15 cellular contexts compared by ENCODE assay signal in the genomic region with DNA sequence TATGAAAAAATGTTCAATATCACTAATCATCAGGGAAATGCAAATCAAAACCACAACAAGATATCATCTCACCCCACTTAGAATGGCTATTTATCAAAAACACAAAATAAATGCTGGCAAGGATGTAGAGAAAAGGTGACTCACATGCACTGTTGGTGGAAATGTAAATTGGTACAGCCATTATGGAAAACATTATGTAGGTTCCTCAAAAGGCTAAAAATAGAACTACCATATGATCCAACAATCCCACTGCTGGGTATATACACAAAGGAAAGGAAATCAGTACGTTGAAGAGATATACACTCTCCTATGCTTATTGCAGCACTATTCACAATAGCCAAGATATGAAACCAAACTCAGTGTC. TPM values are rescaled to one million over a fixed set of nuclear protein-coding genes. Genes with fewer than 3 reads are reported as not detected.
A peak's percentile ranks its signal among the peaks of the same experiment; 100 is the strongest.
DNase-seq lines count a peak whose midpoint lies in the region; ATAC-seq, FAIRE-seq and TF ChIP-seq lines count a peak whose summit lies in the region.
"Had no signal": no experiment of that assay in that cellular context is flagged by ENCODE, and none has a peak within 500 bp of the region (broad histone marks: within the 10 kb centered on the region; RNA-seq: fewer than 3 reads in every experiment).

No MANE protein-coding gene starts in this region.

- H3K4me1 ChIP-seq in ACC112 (ENCODE audit: control insufficient read depth, insufficient read depth, low read length, unreplicated experiment) (peaks cover 16% of the 10 kb centered on the region), lower lobe of right lung (peaks cover 22% of the 10 kb centered on the region)
- H3K4me1 ChIP-seq: breast epithelium, vagina had no signal

- DNase-seq in M059J (ENCODE audit: low read depth) (peak; percentile 60), bronchial epithelial cell (ENCODE audit: low read depth) (peak; percentile 33), lower lobe of right lung (no peak), LoVo (ENCODE audit: low spot score) (no peak), NCI-H146 (lab: John Stamatoyannopoulos, UW) (no peak)
- DNase-seq: activated T-cell treated with anti-CD3 and anti-CD28 coated beads, Interleukin-2, amount 50 U/mL, for 24 hours; GDM1; naive thymus-derived CD4-positive, alpha-beta T cell; NCI-H510A had no signal

- no peaks in the 10 kb centered on the region for H3K9me3 ChIP-seq in lower lobe of right lung
- H3K9me3 ChIP-seq: breast epithelium, esophagus muscularis mucosa, vagina had no signal

- TF ChIP-seq CTCF in bronchial epithelial cell (IDR thresholded peaks at IDR 0.05; ENCODE audit: insufficient read depth, low read length, severe bottlenecking) (no peak), lower lobe of right lung (IDR thresholded peaks at IDR 0.05) (no peak)

- ATAC-seq in lower lobe of right lung (peak in 1 of 2 donors; percentile 24), GM21723 (IDR thresholded peaks at IDR 0.05; ENCODE audit: unreplicated experiment) (no peak), HG02798 (IDR thresholded peaks at IDR 0.05; ENCODE audit: poor library complexity, unreplicated experiment) (no peak)
- ATAC-seq: naive thymus-derived CD4-positive, alpha-beta T cell had no signal

- H2AFZ ChIP-seq in ACC112 (ENCODE audit: low read length, unreplicated experiment), result no peak overlapping the region

- H3K79me2 ChIP-seq in ACC112 (ENCODE audit: control insufficient read depth, insufficient read depth, low read length, unreplicated experiment), result no peaks in the 10 kb centered on the region

- peak overlapping the region; percentile 50 for H3K4me3 ChIP-seq in ACC112 (ENCODE audit: low read depth, low read length)
- H3K4me3 ChIP-seq in bronchial epithelial cell (ENCODE audit: low read depth, low read length), result no peak overlapping the region
- H3K4me3 ChIP-seq in lower lobe of right lung, result no peak overlapping the region
- H3K4me3 ChIP-seq: breast epithelium, esophagus muscularis mucosa, vagina had no signal

- FAIRE-seq in bronchial epithelial cell (lab: Jason Lieb, UNC), result no peak

- H3K36me3 ChIP-seq in ACC112 (ENCODE audit: insufficient read depth, low read length), result no peaks in the 10 kb centered on the region
- no peaks in the 10 kb centered on the region for H3K36me3 ChIP-seq in bronchial epithelial cell (ENCODE audit: control insufficient read depth, insufficient read depth, low read length)
- H3K36me3 ChIP-seq in lower lobe of right lung, result no peaks in the 10 kb centered on the region
- H3K36me3 ChIP-seq: breast epithelium, esophagus muscularis mucosa, vagina had no signal

- intact Hi-C loops in lower lobe of right lung (cut with DNase I), result no loop called here

- H3K27me3 ChIP-seq in ACC112 (ENCODE audit: insufficient read depth, low read length), result no peaks in the 10 kb centered on the region
- no peaks in the 10 kb centered on the region for H3K27me3 ChIP-seq in bronchial epithelial cell (ENCODE audit: control insufficient read depth, insufficient read depth, low read length)
- H3K27me3 ChIP-seq in lower lobe of right lung (ENCODE audit: low read depth), result no peaks in the 10 kb centered on the region
- H3K27me3 ChIP-seq: breast epithelium, esophagus muscularis mucosa, vagina had no signal

- H3K27ac ChIP-seq in ACC112 (ENCODE audit: low read depth, low read length) (peak overlapping the region; percentile 78), lower lobe of right lung (peak overlapping the region; percentile 53)
- H3K27ac ChIP-seq: vagina had no signal

RNA-seq across cellular contexts. Expression of a gene that starts 50.2 kb away (rescaled TPM):
- 151 and 191 TPM in 2 replicates for total RNA-seq in M059J (2014; rRNA removed; shearing (Covaris generic))
- total RNA-seq in bronchial epithelial cell, result 0.64 and 0.79 TPM in 2 replicates
- total RNA-seq in lower lobe of right lung, result 4.3 TPM

Comparison
In these comparisons a context has a peak if more than half of its experiments do, and no peak if none do; other contexts are left out.
1. DNase-seq: peak in M059J (single experiment) and bronchial epithelial cell (single experiment); none in lower lobe of right lung (single experiment), LoVo (single experiment) and NCI-H146 (single experiment).
2. RNA of a gene that starts 50.2 kb away (total RNA-seq): 151 to 191 TPM in M059J; 4.3 TPM in lower lobe of right lung (single experiment) and 0.64 to 0.79 TPM in bronchial epithelial cell; every median in the first group is over 10 times any median in the second.